Comparison of ENCODE assay signal across 8 cellular contexts in the genomic region with DNA sequence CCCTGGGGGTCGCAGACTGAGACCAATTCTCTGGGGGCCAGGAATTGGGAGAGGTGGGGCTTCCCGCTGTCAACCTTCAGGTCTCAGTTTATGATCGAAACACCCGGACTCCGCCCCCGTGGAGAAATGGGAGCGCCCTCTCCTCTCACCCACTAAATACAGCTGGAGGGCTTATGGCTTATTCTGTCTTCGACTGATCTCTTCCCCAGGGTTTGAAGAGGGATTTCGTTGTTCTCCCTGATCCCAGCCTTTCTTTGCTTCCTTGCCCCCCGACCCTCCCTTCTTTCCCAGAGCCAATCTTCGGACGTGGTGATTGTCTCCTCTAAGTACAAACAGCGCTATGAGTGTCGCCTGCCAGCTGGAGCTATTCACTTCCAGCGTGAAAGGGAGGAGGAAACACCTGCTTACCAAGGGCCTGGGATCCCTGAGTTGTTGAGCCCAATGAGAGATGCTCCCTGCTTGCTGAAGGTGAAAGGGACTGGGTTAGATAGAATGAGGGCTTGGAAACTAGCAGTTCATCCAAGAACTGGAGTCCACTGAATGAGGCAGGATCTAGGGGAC. TPM values are rescaled to one million over a fixed set of nuclear protein-coding genes. Genes with fewer than 3 reads are reported as not detected.
DNase-seq lines count a peak whose midpoint lies in the region; ATAC-seq and TF ChIP-seq lines count a peak whose summit lies in the region.

No MANE protein-coding gene starts in this region.

- peak overlapping the region; percentile 90 for H3K9ac ChIP-seq in IMR-90 (ENCODE audit: low read depth, low read length)

- TF ChIP-seq POLR2A in IMR-90 (IDR thresholded peaks at IDR 0.05; ENCODE audit: low read depth, low read length): no peak

- H3K27ac ChIP-seq in IMR-90 (ENCODE audit: insufficient read depth, low read length) (peak overlapping the region; percentile 75), left lung (peak overlapping the region; percentile 37 to 90), aorta (ENCODE audit: low read depth in 1 of 2, low read length in 2 of 2) (peak overlapping the region in 1 of 2 donors; percentile 35)

- H3K4me1 Mint-ChIP-seq in MCF 10A (ENCODE audit: insufficient read depth, unreplicated experiment): no peaks in the 10 kb centered on the region

- peak overlapping the region; percentile 68 for H2BK5ac ChIP-seq in IMR-90 (ENCODE audit: low read depth, low read length, poor library complexity, severe bottlenecking)

- no peak overlapping the region for H3K18ac ChIP-seq in IMR-90 (ENCODE audit: low read depth, low read length)

- no peak overlapping the region for H2BK20ac ChIP-seq in IMR-90 (ENCODE audit: low read depth, low read length)

- H3K36me3 ChIP-seq in IMR-90 (ENCODE audit: control insufficient read depth, insufficient read depth, low read length) (peaks cover 15% of the 10 kb centered on the region), left lung (peaks cover 0 to 38% of the 10 kb centered on the region in 2 donors), aorta (ENCODE audit: control insufficient read depth in 1 of 2, insufficient read depth in 2 of 2, low read length in 1 of 2) (peaks cover 0 to 1% of the 10 kb centered on the region in 2 donors)

- H3K27me3 Mint-ChIP-seq in MCF 10A (ENCODE audit: insufficient read depth, unreplicated experiment): peaks cover 11% of the 10 kb centered on the region

- H2AK9ac ChIP-seq in IMR-90 (replicated peaks; ENCODE audit: low read depth, low read length, poor library complexity): peak overlapping the region; percentile 86

- 0 out of 2 replicates have a peak, but pooled peaks cover 3% of the 10 kb centered on the region for H3K4me1 ChIP-seq in IMR-90 (ENCODE audit: control insufficient read depth, insufficient read depth, low read length)
- peaks cover 6 to 17% of the 10 kb centered on the region in 2 donors for H3K4me1 ChIP-seq in left lung
- peaks cover 4% of the 10 kb centered on the region in 2 donors for H3K4me1 ChIP-seq in aorta (ENCODE audit: control insufficient read depth in 1 of 2, insufficient read depth in 2 of 2, low read length in 2 of 2)

- no peak overlapping the region for H2BK15ac ChIP-seq in IMR-90 (ENCODE audit: low read depth, low read length)

- H4K5ac ChIP-seq in IMR-90 (ENCODE audit: low read depth, low read length): peak overlapping the region; percentile 80

- H3K36me3 Mint-ChIP-seq in MCF 10A (ENCODE audit: insufficient read depth, unreplicated experiment): peaks cover 16% of the 10 kb centered on the region

- no peak overlapping the region for H2BK120ac ChIP-seq in IMR-90 (ENCODE audit: low read depth, low read length)

- peaks cover 12 to 27% of the 10 kb centered on the region in 2 experiments for H3K79me1 ChIP-seq in IMR-90 (ENCODE audit: low read depth in 1 of 2, low read length in 2 of 2)

- WGBS in IMR-90 (ENCODE audit: extremely low coverage in 2 of 2, insufficient read length in 1 of 2), 2 experiments: 0% methylated on average over 1 of the region's 15 CpGs; no CpG with 5 or more reads in 1 of the 2 experiments
- 1% methylated on average over 15 of the region's 15 CpGs for WGBS in aorta, 2 donors

- peak overlapping the region; percentile 86; the same call in 1 of the 2 replicates for H4K91ac ChIP-seq in IMR-90 (ENCODE audit: insufficient read depth, low read depth, low read length)

- POLR2A ChIA-PET in IMR-90 (lab: Charles Lee; ENCODE audit: unreplicated experiment) (no interaction called here), MCF 10A (lab: Yijun Ruan, JAX) (interaction anchor here (0.6 to 3.2 kb wide), 17 partner anchors 10 to 235 kb away, joined by 3 to 23 read pairs (median 5); a partner anchor contains a TSS)

- peak overlapping the region; percentile 73 for H3K4me3 ChIP-seq in IMR-90 (ENCODE audit: insufficient read depth, low read depth, low read length)
- H3K4me3 ChIP-seq in left lung: peak overlapping the region; percentile 53 to 93
- peak overlapping the region; percentile 47 to 80 for H3K4me3 ChIP-seq in aorta (ENCODE audit: low read length in 2 of 2)

- H3K4ac ChIP-seq in IMR-90 (ENCODE audit: low read depth, low read length): peak overlapping the region; percentile 90

- H4K20me1 ChIP-seq in IMR-90 (ENCODE audit: insufficient read depth, low read length): no peaks in the 10 kb centered on the region

- TF ChIP-seq CTCF in IMR-90 (conservative IDR thresholded peaks at IDR 0.05; ENCODE audit: low read depth, low read length) (no peak), MCF 10A (IDR thresholded peaks at IDR 0.05; ENCODE audit: unreplicated experiment) (no peak), left lung (IDR thresholded peaks at IDR 0.05) (no peak)

- H3K9me1 ChIP-seq in IMR-90 (ENCODE audit: insufficient read depth, low read length): peaks cover 6% of the 10 kb centered on the region

- no peaks in the 10 kb centered on the region for H3K9me3 Mint-ChIP-seq in MCF 10A (ENCODE audit: unreplicated experiment)

- H3K14ac ChIP-seq in IMR-90 (replicated peaks; ENCODE audit: low read depth, low read length): peak overlapping the region; percentile 90

- peak overlapping the region; percentile 87 for H3K4me2 ChIP-seq in IMR-90 (ENCODE audit: low read depth, low read length)

- dilution Hi-C loops in IMR-90 (cut with HindIII; ENCODE audit: low sequenced_read_pairs, unreplicated experiment): no loop called here

- H3K9me3 ChIP-seq in IMR-90 (ENCODE audit: control insufficient read depth, insufficient read depth, low read length) (no peaks in the 10 kb centered on the region), left lung (no peaks in the 10 kb centered on the region), aorta (ENCODE audit: control insufficient read depth, low read length) (no peaks in the 10 kb centered on the region)

- intact Hi-C loops in IMR-90 (cut with micrococcal nuclease) (loop anchor here (5.0 kb wide), 1 partner anchor 237 kb away; a partner anchor contains a TSS), MCF 10A (cut with micrococcal nuclease) (no loop called here), left lung (cut with DNase I) (no loop called here), aorta (cut with DNase I) (loop anchor here in 1 of 2 donors (5.0 kb wide), 1 partner anchor 112 kb away; no protein-coding TSS in a partner anchor)

- CTCF ChIA-PET in IMR-90 (lab: Yijun Ruan, JAX): interaction anchor here (1.0 to 1.1 kb wide), 2 partner anchors 66 to 111 kb away, joined by 3 to 4 read pairs; no protein-coding TSS in a partner anchor
- CTCF ChIA-PET in MCF 10A (lab: Yijun Ruan, JAX): interaction anchor here (0.6 to 3.9 kb wide), 8 partner anchors 10 to 186 kb away, joined by 3 to 24 read pairs (median 6); a partner anchor contains a TSS

- TF ChIP-seq RAD21 in IMR-90 (IDR thresholded peaks at IDR 0.05; ENCODE audit: low read length): no peak

- peak overlapping the region; percentile 66; the same call in 1 of the 2 replicates for H3K23ac ChIP-seq in IMR-90 (ENCODE audit: low read depth, low read length)

- peak overlapping the region; percentile 97 for H2AFZ ChIP-seq in IMR-90 (replicated peaks; ENCODE audit: low read length, poor library complexity)

- H3K4me3 Mint-ChIP-seq in MCF 10A (ENCODE audit: unreplicated experiment): no peak overlapping the region

- peak; percentile 9 for DNase-seq in Daoy (ENCODE audit: low read depth)
- no peak for DNase-seq in IMR-90
- DNase-seq in MCF 10A (ENCODE audit: unreplicated experiment): no peak
- no peak for DNase-seq in left lung
- DNase-seq in aorta: no peak
- no peak for DNase-seq in COLO829 (ENCODE audit: low spot score)

- no peak overlapping the region for H3K27ac Mint-ChIP-seq in MCF 10A (ENCODE audit: low read depth, unreplicated experiment)

- peak; percentile 2; the same call in 1 of the 2 replicates for ATAC-seq in IMR-90 (ENCODE audit: low read depth)
- ATAC-seq in left lung: peak; percentile 2
- ATAC-seq in aorta (ENCODE audit: low FRiP score): no peak
- no peak for ATAC-seq in GM18498 (IDR thresholded peaks at IDR 0.05; ENCODE audit: unreplicated experiment)
- ATAC-seq in HG02970 (IDR thresholded peaks at IDR 0.05; ENCODE audit: low FRiP score, unreplicated experiment): no peak

- H3K56ac ChIP-seq in IMR-90 (ENCODE audit: extremely low read depth, insufficient read depth, low read length): peak overlapping the region; percentile 64

- H2AK5ac ChIP-seq in IMR-90 (ENCODE audit: low read depth, low read length): peak overlapping the region; percentile 11; the same call in 1 of the 2 replicates

- H4K8ac ChIP-seq in IMR-90 (ENCODE audit: low read depth in 2 of 2, low read length in 2 of 2): peak overlapping the region; percentile 74 to 92

- TSS peak; percentile 89 for BruUV-seq in IMR-90 (replicated peaks; lab: Mats Ljungman, UMichigan)
- TSS peak; percentile 70 for BruUV-seq in MCF 10A (replicated peaks; lab: Mats Ljungman, UMichigan)

- H3K27me3 ChIP-seq in IMR-90 (ENCODE audit: control insufficient read depth, insufficient read depth, low read length) (no peaks in the 10 kb centered on the region), left lung (peaks cover 0 to 9% of the 10 kb centered on the region in 2 donors), aorta (ENCODE audit: control insufficient read depth in 1 of 2, insufficient read depth in 2 of 2, low read length in 1 of 2) (no peaks in the 10 kb centered on the region)

- in situ Hi-C loops in IMR-90 (cut with MboI; ENCODE audit: low sequenced_read_pairs): no loop called here

RNA-seq across cellular contexts. Expression of a gene that starts 0.6 kb away (rescaled TPM):
- 262 and 383 TPM in 2 replicates for total RNA-seq in Daoy (2014; rRNA removed; shearing (Covaris generic))
- total RNA-seq in IMR-90 (2012; rRNA removed): 159 and 182 TPM in 2 replicates
- 188 and 272 TPM in 2 replicates for polyA plus RNA-seq in IMR-90 (2012; rRNA removed)
- 327 and 430 TPM in 2 replicates for polyA plus RNA-seq in IMR-90 (2012; cell fraction: cytosol; rRNA removed)
- polyA plus RNA-seq in IMR-90 (2012; cell fraction: nucleus; rRNA removed; ENCODE audit: low replicate concordance): 286 and 406 TPM in 2 replicates
- total RNA-seq in MCF 10A (2022): 125 and 173 TPM in 2 replicates
- 100 to 1,000 TPM; 282 to 321 TPM for total RNA-seq in left lung
- total RNA-seq in aorta: 100 to 1,000 TPM; 208 to 252 TPM
- polyA plus RNA-seq in aorta: 100 to 1,000 TPM; 139 to 253 TPM

RNA-seq across cellular contexts. Expression of a gene that starts 44.0 kb away (rescaled TPM):
- total RNA-seq in Daoy (2014; rRNA removed; shearing (Covaris generic)): 0.03 and 0.29 TPM in 2 replicates
- total RNA-seq in IMR-90 (2012; rRNA removed): 0.18 and 0.28 TPM in 2 replicates
- polyA plus RNA-seq in IMR-90 (2012; rRNA removed): 0.03 and 0.07 TPM in 2 replicates
- 0.09 and 0.10 TPM in 2 replicates for polyA plus RNA-seq in IMR-90 (2012; cell fraction: cytosol; rRNA removed)
- polyA plus RNA-seq in IMR-90 (2012; cell fraction: nucleus; rRNA removed; ENCODE audit: low replicate concordance): 0.55 and 0.88 TPM in 2 replicates
- 0.19 TPM in 1 of 2 replicates, not detected in the other for total RNA-seq in MCF 10A (2022)
- total RNA-seq in left lung: 1 to 10 TPM; 1.9 to 5.8 TPM
- total RNA-seq in aorta: 1 to 10 TPM; 2.6 to 3.6 TPM
- polyA plus RNA-seq in aorta: under 1 TPM; 0.18 to 0.88 TPM

RNA-seq across cellular contexts. Expression of a gene that starts 50.3 kb away (rescaled TPM):
- 7.9 and 13.5 TPM in 2 replicates for total RNA-seq in Daoy (2014; rRNA removed; shearing (Covaris generic))
- 51.1 and 71.2 TPM in 2 replicates for total RNA-seq in IMR-90 (2012; rRNA removed)
- 9.9 and 12.3 TPM in 2 replicates for polyA plus RNA-seq in IMR-90 (2012; rRNA removed)
- 22.4 and 46.8 TPM in 2 replicates for polyA plus RNA-seq in IMR-90 (2012; cell fraction: cytosol; rRNA removed)
- polyA plus RNA-seq in IMR-90 (2012; cell fraction: nucleus; rRNA removed; ENCODE audit: low replicate concordance): 23.3 and 27.2 TPM in 2 replicates
- 24.8 and 30.9 TPM in 2 replicates for total RNA-seq in MCF 10A (2022)
- 10 to 100 TPM; 33.5 to 40.0 TPM for total RNA-seq in left lung
- total RNA-seq in aorta: 10 to 100 TPM; 31.4 to 37.6 TPM
- polyA plus RNA-seq in aorta: 10 to 100 TPM; 27.4 to 40.6 TPM

RNA-seq across cellular contexts. Expression of a gene that starts 57.6 kb away (rescaled TPM):
- 317 and 359 TPM in 2 replicates for total RNA-seq in Daoy (2014; rRNA removed; shearing (Covaris generic))
- total RNA-seq in IMR-90 (2012; rRNA removed) (239 and 297 TPM in 2 replicates), MCF 10A (2022) (117 and 123 TPM in 2 replicates), left lung (100 to 1,000 TPM in 1 of 2 donors, 10 to 100 TPM in 1; 80.1 to 130 TPM), aorta (10 to 100 TPM; 54.6 to 55.0 TPM)
- polyA plus RNA-seq in IMR-90 (2012; rRNA removed) (252 and 261 TPM in 2 replicates), aorta (10 to 100 TPM; 44.7 to 60.4 TPM)
- 201 and 295 TPM in 2 replicates for polyA plus RNA-seq in IMR-90 (2012; cell fraction: cytosol; rRNA removed)
- polyA plus RNA-seq in IMR-90 (2012; cell fraction: nucleus; rRNA removed; ENCODE audit: low replicate concordance): 85.8 and 86.8 TPM in 2 replicates

Comparison
In these comparisons a context has a peak if more than half of its experiments do, and no peak if none do; other contexts are left out.
1. ATAC-seq: peak in IMR-90 (single experiment) and left lung (single experiment); none in aorta (single experiment), GM18498 (single experiment) and HG02970 (single experiment).
2. Peak in every context shown above with its lines, with median percentiles within 50 percentile points of each other: H3K4me3 ChIP-seq.